ENCODE assay signal across 1 cellular context in the genomic region with DNA sequence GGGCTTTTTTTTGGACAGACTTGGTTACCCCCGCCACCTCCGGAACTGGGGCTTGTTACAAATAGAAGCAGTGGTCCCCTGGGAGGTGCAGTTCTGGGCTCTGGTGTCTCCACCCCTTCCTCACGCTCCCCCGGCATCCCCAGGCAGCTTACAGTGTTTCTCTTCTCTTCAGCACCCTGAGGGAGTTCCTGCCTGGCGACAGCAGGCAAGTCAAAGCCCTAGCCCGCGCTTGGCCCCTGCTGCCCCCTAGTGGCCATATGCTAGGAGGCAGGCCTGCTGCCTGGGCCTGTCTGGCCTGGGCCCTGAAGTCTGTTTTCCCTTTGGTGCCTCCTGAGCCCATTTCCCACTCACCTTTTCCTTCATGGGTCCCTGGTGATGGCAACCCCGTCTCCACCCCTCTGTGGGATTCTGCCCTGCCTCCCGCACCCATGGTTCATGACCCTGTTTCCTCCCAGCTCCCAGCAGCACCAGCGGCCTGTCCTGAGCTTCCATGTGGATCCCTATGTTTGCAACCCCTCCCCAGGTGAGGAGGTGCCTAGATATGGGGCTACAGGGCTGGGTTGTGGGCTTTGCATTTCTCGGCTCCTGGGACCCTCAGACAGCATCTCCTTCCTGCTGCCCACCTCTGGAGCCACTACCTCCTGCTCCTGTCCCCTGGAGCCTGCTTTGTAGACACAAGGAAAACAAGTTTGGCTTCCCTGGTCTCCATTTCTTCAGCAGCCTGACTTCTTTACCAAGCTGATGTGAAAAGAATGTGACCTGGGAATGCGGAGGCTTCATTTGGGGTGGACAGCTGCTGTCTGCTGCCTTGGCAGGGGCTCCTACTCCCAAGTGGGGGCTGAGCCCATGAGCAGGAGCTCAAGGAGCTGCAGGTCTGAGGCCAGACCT.
TF ChIP-seq lines count a peak whose summit lies in the region.

No MANE protein-coding gene starts in this region.

TF ChIP-seq in HepG2, 621 proteins besides CTCF, POLR2A, EP300 and RAD21 (continued from another document and continues in another):
- TF ChIP-seq, protein P1, sequence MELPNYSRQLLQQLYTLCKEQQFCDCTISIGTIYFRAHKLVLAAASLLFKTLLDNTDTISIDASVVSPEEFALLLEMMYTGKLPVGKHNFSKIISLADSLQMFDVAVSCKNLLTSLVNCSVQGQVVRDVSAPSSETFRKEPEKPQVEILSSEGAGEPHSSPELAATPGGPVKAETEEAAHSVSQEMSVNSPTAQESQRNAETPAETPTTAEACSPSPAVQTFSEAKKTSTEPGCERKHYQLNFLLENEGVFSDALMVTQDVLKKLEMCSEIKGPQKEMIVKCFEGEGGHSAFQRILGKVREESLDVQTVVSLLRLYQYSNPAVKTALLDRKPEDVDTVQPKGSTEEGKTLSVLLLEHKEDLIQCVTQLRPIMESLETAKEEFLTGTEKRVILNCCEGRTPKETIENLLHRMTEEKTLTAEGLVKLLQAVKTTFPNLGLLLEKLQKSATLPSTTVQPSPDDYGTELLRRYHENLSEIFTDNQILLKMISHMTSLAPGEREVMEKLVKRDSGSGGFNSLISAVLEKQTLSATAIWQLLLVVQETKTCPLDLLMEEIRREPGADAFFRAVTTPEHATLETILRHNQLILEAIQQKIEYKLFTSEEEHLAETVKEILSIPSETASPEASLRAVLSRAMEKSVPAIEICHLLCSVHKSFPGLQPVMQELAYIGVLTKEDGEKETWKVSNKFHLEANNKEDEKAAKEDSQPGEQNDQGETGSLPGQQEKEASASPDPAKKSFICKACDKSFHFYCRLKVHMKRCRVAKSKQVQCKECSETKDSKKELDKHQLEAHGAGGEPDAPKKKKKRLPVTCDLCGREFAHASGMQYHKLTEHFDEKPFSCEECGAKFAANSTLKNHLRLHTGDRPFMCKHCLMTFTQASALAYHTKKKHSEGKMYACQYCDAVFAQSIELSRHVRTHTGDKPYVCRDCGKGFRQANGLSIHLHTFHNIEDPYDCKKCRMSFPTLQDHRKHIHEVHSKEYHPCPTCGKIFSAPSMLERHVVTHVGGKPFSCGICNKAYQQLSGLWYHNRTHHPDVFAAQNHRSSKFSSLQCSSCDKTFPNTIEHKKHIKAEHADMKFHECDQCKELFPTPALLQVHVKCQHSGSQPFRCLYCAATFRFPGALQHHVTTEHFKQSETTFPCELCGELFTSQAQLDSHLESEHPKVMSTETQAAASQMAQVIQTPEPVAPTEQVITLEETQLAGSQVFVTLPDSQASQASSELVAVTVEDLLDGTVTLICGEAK (IDR thresholded peaks at IDR 0.05) = no peak
- TF ChIP-seq, protein P1 (CRISPR knock-in tag; IDR thresholded peaks at IDR 0.05) = peak; percentile 32; the same call in 1 of the 2 replicates
- no peak for TF ChIP-seq MAFK (conservative IDR thresholded peaks at IDR 0.05 in 1 of 2, IDR thresholded peaks at IDR 0.05 in 1 of 2; ENCODE audit: low read length in 2 of 2)
- TF ChIP-seq GABPB1 (CRISPR knock-in tag; IDR thresholded peaks at IDR 0.05) = no peak; the same call in 1 of the 2 replicates
- TF ChIP-seq, protein P2, sequence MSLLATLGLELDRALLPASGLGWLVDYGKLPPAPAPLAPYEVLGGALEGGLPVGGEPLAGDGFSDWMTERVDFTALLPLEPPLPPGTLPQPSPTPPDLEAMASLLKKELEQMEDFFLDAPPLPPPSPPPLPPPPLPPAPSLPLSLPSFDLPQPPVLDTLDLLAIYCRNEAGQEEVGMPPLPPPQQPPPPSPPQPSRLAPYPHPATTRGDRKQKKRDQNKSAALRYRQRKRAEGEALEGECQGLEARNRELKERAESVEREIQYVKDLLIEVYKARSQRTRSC (CRISPR knock-in tag; IDR thresholded peaks at IDR 0.05; ENCODE audit: low read depth) = no peak
- TF ChIP-seq XRCC5 (optimal IDR thresholded peaks at IDR 0.05; ENCODE audit: low read length) = peak; percentile 91
- no peak for TF ChIP-seq ZNF333 (CRISPR knock-in tag; IDR thresholded peaks at IDR 0.05; ENCODE audit: borderline replicate concordance)
- TF ChIP-seq, protein P3, sequence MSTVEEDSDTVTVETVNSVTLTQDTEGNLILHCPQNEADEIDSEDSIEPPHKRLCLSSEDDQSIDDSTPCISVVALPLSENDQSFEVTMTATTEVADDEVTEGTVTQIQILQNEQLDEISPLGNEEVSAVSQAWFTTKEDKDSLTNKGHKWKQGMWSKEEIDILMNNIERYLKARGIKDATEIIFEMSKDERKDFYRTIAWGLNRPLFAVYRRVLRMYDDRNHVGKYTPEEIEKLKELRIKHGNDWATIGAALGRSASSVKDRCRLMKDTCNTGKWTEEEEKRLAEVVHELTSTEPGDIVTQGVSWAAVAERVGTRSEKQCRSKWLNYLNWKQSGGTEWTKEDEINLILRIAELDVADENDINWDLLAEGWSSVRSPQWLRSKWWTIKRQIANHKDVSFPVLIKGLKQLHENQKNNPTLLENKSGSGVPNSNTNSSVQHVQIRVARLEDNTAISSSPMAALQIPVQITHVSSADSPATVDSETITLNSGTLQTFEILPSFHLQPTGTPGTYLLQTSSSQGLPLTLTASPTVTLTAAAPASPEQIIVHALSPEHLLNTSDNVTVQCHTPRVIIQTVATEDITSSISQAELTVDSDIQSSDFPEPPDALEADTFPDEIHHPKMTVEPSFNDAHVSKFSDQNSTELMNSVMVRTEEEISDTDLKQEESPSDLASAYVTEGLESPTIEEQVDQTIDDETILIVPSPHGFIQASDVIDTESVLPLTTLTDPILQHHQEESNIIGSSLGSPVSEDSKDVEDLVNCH (CRISPR knock-in tag; IDR thresholded peaks at IDR 0.05) = no peak
- no peak for TF ChIP-seq ZNF883 (CRISPR knock-in tag; IDR thresholded peaks at IDR 0.05; ENCODE audit: not compliant biosample characterization)
- TF ChIP-seq ZNF256 (CRISPR knock-in tag; conservative IDR thresholded peaks at IDR 0.05) = no peak
- 0 out of 2 replicates have a peak, but pooled peaks have one; percentile 80 for TF ChIP-seq NFIB (CRISPR knock-in tag; IDR thresholded peaks at IDR 0.05; ENCODE audit: borderline replicate concordance)
- no peak; the same call in 1 of the 2 replicates for TF ChIP-seq POLR2AphosphoS2 (IDR thresholded peaks at IDR 0.05; ENCODE audit: low read depth, low read length)
- TF ChIP-seq, protein P4, sequence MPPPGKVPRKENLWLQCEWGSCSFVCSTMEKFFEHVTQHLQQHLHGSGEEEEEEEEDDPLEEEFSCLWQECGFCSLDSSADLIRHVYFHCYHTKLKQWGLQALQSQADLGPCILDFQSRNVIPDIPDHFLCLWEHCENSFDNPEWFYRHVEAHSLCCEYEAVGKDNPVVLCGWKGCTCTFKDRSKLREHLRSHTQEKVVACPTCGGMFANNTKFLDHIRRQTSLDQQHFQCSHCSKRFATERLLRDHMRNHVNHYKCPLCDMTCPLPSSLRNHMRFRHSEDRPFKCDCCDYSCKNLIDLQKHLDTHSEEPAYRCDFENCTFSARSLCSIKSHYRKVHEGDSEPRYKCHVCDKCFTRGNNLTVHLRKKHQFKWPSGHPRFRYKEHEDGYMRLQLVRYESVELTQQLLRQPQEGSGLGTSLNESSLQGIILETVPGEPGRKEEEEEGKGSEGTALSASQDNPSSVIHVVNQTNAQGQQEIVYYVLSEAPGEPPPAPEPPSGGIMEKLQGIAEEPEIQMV (CRISPR knock-in tag; IDR thresholded peaks at IDR 0.05; ENCODE audit: low read depth) = no peak
- no peak for TF ChIP-seq ZNF33A (CRISPR knock-in tag; IDR thresholded peaks at IDR 0.05; ENCODE audit: borderline replicate concordance)
- no peak for TF ChIP-seq ZNF234 (CRISPR knock-in tag; conservative IDR thresholded peaks at IDR 0.05)
- TF ChIP-seq CHD4 (IDR thresholded peaks at IDR 0.05; ENCODE audit: borderline replicate concordance, low read length) = no peak
- no peak for TF ChIP-seq KDM4B (CRISPR knock-in tag; IDR thresholded peaks at IDR 0.05)
- no peak for TF ChIP-seq ZNF253 (CRISPR knock-in tag; IDR thresholded peaks at IDR 0.05; ENCODE audit: borderline replicate concordance)
- TF ChIP-seq ZNF225 (CRISPR knock-in tag; IDR thresholded peaks at IDR 0.05) = no peak
- TF ChIP-seq ZNF354B (CRISPR knock-in tag; IDR thresholded peaks at IDR 0.05) = no peak
- peak; percentile 61; the same call in 1 of the 2 replicates for TF ChIP-seq REPIN1 (CRISPR knock-in tag; IDR thresholded peaks at IDR 0.05; ENCODE audit: borderline replicate concordance, low read depth)
- TF ChIP-seq, protein P5, sequence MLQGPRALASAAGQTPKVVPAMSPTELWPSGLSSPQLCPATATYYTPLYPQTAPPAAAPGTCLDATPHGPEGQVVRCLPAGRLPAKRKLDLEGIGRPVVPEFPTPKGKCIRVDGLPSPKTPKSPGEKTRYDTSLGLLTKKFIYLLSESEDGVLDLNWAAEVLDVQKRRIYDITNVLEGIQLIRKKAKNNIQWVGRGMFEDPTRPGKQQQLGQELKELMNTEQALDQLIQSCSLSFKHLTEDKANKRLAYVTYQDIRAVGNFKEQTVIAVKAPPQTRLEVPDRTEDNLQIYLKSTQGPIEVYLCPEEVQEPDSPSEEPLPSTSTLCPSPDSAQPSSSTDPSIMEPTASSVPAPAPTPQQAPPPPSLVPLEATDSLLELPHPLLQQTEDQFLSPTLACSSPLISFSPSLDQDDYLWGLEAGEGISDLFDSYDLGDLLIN (CRISPR knock-in tag; IDR thresholded peaks at IDR 0.05; ENCODE audit: borderline replicate concordance) = no peak
- TF ChIP-seq SNRNP70 (IDR thresholded peaks at IDR 0.05; ENCODE audit: low read depth, low read length) = no peak
- no peak for TF ChIP-seq JUN (CRISPR knock-in tag; IDR thresholded peaks at IDR 0.05)
- TF ChIP-seq, protein P6, sequence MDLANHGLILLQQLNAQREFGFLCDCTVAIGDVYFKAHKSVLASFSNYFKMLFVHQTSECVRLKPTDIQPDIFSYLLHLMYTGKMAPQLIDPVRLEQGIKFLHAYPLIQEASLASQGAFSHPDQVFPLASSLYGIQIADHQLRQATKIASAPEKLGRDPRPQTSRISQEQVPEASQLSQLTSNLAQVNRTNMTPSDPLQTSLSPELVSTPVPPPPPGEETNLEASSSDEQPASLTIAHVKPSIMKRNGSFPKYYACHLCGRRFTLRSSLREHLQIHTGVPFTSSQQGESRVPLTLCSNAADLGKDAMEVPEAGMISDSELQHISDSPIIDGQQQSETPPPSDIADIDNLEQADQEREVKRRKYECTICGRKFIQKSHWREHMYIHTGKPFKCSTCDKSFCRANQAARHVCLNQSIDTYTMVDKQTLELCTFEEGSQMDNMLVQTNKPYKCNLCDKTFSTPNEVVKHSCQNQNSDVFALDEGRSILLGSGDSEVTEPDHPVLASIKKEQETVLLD (CRISPR knock-in tag; IDR thresholded peaks at IDR 0.05; ENCODE audit: low read depth) = no peak
- TF ChIP-seq, protein P7, sequence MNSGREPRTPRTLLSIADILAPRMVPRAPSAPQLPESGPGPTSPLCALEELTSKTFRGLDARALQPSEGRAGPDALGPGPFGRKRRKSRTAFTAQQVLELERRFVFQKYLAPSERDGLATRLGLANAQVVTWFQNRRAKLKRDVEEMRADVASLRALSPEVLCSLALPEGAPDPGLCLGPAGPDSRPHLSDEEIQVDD (CRISPR knock-in tag; IDR thresholded peaks at IDR 0.05; ENCODE audit: borderline replicate concordance) = no peak
- no peak for TF ChIP-seq FOXO1 (CRISPR knock-in tag; IDR thresholded peaks at IDR 0.05)
- TF ChIP-seq EEA1 (CRISPR knock-in tag; IDR thresholded peaks at IDR 0.05; ENCODE audit: borderline replicate concordance) = no peak
- TF ChIP-seq HOXA9 (CRISPR knock-in tag; IDR thresholded peaks at IDR 0.05; ENCODE audit: borderline replicate concordance) = no peak
- no peak for TF ChIP-seq HNRNPUL1 (IDR thresholded peaks at IDR 0.05; ENCODE audit: low read depth, low read length)
- TF ChIP-seq BHLHE40 (IDR thresholded peaks at IDR 0.05; ENCODE audit: low read length) = peak; percentile 34; the same call in 1 of the 2 replicates
- TF ChIP-seq POGZ (CRISPR knock-in tag; IDR thresholded peaks at IDR 0.05) = peak; percentile 23; the same call in 1 of the 2 replicates
- TF ChIP-seq ZNF430 (CRISPR knock-in tag; IDR thresholded peaks at IDR 0.05) = no peak
- TF ChIP-seq, protein P8, sequence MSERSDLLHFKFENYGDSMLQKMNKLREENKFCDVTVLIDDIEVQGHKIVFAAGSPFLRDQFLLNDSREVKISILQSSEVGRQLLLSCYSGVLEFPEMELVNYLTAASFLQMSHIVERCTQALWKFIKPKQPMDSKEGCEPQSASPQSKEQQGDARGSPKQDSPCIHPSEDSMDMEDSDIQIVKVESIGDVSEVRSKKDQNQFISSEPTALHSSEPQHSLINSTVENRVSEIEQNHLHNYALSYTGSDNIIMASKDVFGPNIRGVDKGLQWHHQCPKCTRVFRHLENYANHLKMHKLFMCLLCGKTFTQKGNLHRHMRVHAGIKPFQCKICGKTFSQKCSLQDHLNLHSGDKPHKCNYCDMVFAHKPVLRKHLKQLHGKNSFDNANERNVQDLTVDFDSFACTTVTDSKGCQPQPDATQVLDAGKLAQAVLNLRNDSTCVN (CRISPR knock-in tag; IDR thresholded peaks at IDR 0.05; ENCODE audit: borderline replicate concordance) = peak; percentile 69; the same call in 1 of the 2 replicates
- TF ChIP-seq ZNF326 (CRISPR knock-in tag; IDR thresholded peaks at IDR 0.05; ENCODE audit: borderline replicate concordance) = peak; percentile 42; the same call in 1 of the 2 replicates
- no peak for TF ChIP-seq NR3C1 (CRISPR knock-in tag; IDR thresholded peaks at IDR 0.05)
- TF ChIP-seq TBX3 (IDR thresholded peaks at IDR 0.05; ENCODE audit: borderline replicate concordance) = no peak
- no peak for TF ChIP-seq PRMT3 (CRISPR knock-in tag; IDR thresholded peaks at IDR 0.05; ENCODE audit: borderline replicate concordance, low read depth)
- TF ChIP-seq ZSCAN20 (CRISPR knock-in tag; IDR thresholded peaks at IDR 0.05; ENCODE audit: borderline replicate concordance) = no peak
- no peak for TF ChIP-seq SMARCC2 (IDR thresholded peaks at IDR 0.05)
- TF ChIP-seq ZNF44 (CRISPR knock-in tag; IDR thresholded peaks at IDR 0.05) = no peak
- TF ChIP-seq ZNF552 (CRISPR knock-in tag; IDR thresholded peaks at IDR 0.05; ENCODE audit: borderline replicate concordance) = 0 out of 2 replicates have a peak, but pooled peaks have one; percentile 27
- no peak for TF ChIP-seq ZNF382 (CRISPR knock-in tag; IDR thresholded peaks at IDR 0.05; ENCODE audit: borderline replicate concordance)
